ENCODE assay signal across 18 cellular contexts in the genomic region with DNA sequence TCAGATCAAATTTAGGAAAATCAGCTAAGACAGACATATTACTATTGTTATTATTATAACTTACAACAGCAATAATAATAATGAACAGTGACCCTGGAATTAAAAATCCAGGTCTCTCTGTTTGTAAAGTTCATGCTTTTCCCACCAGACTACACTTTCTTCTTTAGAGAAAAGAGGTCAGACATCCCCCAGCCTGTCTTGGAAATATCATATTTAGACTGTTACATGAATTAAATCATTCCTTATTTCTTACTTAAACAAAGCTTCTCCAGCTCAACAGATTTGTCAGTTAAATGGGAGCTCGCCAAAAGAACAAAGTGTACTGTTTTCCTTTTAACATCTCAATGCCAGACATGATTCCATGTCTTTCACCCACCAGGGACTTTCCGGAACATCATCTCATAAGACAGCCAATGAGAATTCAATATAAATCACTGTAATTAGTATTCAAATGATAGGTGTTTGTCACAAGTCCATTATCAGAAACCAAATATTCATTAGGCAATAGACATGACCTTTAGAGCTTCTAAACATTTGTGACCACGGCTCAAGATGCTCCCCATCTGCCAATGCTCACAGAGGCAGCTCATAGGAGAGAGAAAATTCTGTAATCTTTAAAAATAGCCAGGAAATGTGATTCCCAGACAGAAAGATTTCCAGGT.
DNase-seq lines count a peak whose midpoint lies in the region; ATAC-seq, FAIRE-seq and TF ChIP-seq lines count a peak whose summit lies in the region.
"Had no signal": no experiment of that assay in that cellular context is flagged by ENCODE, and none has a peak within 500 bp of the region (broad histone marks: within the 10 kb centered on the region; RNA-seq: fewer than 3 reads in every experiment).

No MANE protein-coding gene starts in this region.

- no peak for TF ChIP-seq POLR2A in heart left ventricle (IDR thresholded peaks at IDR 0.05)
- TF ChIP-seq POLR2A in vagina (IDR thresholded peaks at IDR 0.05) = no peak

- peak; percentile 25 to 88 (median 64) for ATAC-seq in heart left ventricle
- ATAC-seq in pancreas = peak in 3 of 4 donors; percentile 20 to 56 (median 53)
- ATAC-seq in HG03280 (IDR thresholded peaks at IDR 0.05; ENCODE audit: unreplicated experiment) = no peak
- ATAC-seq: effector memory CD8-positive, alpha-beta T cell; Panc1; stimulated activated naive B cell treated with anti-CD40 and anti-IgM and Interleukin-4, amounts not matched to agents 10 μg/mL and 1 μg/mL and 100 μg/mL, for 72 hours had no signal

- H3K27me3 ChIP-seq in heart left ventricle = no peaks in the 10 kb centered on the region
- H3K27me3 ChIP-seq in pancreas = no peaks in the 10 kb centered on the region
- no peaks in the 10 kb centered on the region for H3K27me3 ChIP-seq in vagina

- FAIRE-seq in pancreas (lab: Jason Lieb, UNC) = peak; percentile 9

- TF ChIP-seq CTCF in heart left ventricle (IDR thresholded peaks at IDR 0.05) = no peak
- no peak for TF ChIP-seq CTCF in pancreas (IDR thresholded peaks at IDR 0.05)
- TF ChIP-seq CTCF in vagina (IDR thresholded peaks at IDR 0.05) = no peak

- H3K4me3 ChIP-seq in heart left ventricle (no peak overlapping the region), pancreas (no peak overlapping the region), vagina (no peak overlapping the region)

- H3K9me3 ChIP-seq in heart left ventricle (no peaks in the 10 kb centered on the region), pancreas (no peaks in the 10 kb centered on the region), vagina (no peaks in the 10 kb centered on the region)

- DNase-seq in caudate nucleus (lab: John Stamatoyannopoulos, UW) (peak in 1 of 61 donors; percentile 11), heart left ventricle (peak in 1 of 5 donors; percentile 42), pancreas (no peak), vagina (ENCODE audit: extremely low spot score in 2 of 2) (no peak), NCI-H526 treated with DMSO at 0.1 percent for 48 hours (lab: John Stamatoyannopoulos, UW) (no peak), KG1 (lab: John Stamatoyannopoulos, UW) (no peak)
- DNase-seq: activated CD4-positive, alpha-beta T cell treated with anti-CD3 and anti-CD28 coated beads for 4 hours; activated T-cell treated with anti-CD3 and anti-CD28 coated beads, Interleukin-2, amount 50 U/mL, for 48 hours; amniotic stem cell; CD4-positive, alpha-beta memory T cell; effector memory CD8-positive, alpha-beta T cell; hypothalamus; NCI-H1105; stimulated activated CD4-positive, alpha-beta T cell treated with anti-CD3 and anti-CD28 coated beads, Interleukin-4, amount 100 ng/mL, for 4 hours; stimulated activated naive B cell treated with anti-CD40 and anti-IgM and Interleukin-4, amounts not matched to agents 10 μg/mL and 1 μg/mL and 100 μg/mL, for 72 hours; T-helper 1 cell had no signal

- 47 to 60% (median 52%) methylated on average over 3 of the region's 3 CpGs for WGBS in heart left ventricle, 4 donors
- 48 to 50% methylated on average over 3 of the region's 3 CpGs for WGBS in pancreas, 2 donors

- intact Hi-C loops in heart left ventricle (cut with DNase I) (loop anchor here in 2 of 10 donors (5.0 kb wide), 1 partner anchor 354 kb away; a partner anchor contains a TSS), pancreas (cut with DNase I) (no loop called here), vagina (cut with DNase I) (no loop called here)

- H3K4me1 ChIP-seq in heart left ventricle = peaks cover 0 to 29% (median 4%) of the 10 kb centered on the region in 12 donors
- H3K4me1 ChIP-seq in pancreas = peaks cover 0 to 5% (median 5%) of the 10 kb centered on the region in 3 donors
- peaks cover 16% of the 10 kb centered on the region for H3K4me1 ChIP-seq in vagina

- H3K36me3 ChIP-seq in heart left ventricle (no peaks in the 10 kb centered on the region), pancreas (no peaks in the 10 kb centered on the region), vagina (no peaks in the 10 kb centered on the region)

- H3K27ac ChIP-seq in caudate nucleus (ENCODE audit: low read depth, low read length) = peak overlapping the region; percentile 39
- peak overlapping the region; percentile 38 to 82 (median 58) for H3K27ac ChIP-seq in heart left ventricle
- H3K27ac ChIP-seq in pancreas = peak overlapping the region in 1 of 4 donors; percentile 12
- peak overlapping the region; percentile 23 for H3K27ac ChIP-seq in vagina
